14 cellular contexts compared by ENCODE assay signal in the genomic region with DNA sequence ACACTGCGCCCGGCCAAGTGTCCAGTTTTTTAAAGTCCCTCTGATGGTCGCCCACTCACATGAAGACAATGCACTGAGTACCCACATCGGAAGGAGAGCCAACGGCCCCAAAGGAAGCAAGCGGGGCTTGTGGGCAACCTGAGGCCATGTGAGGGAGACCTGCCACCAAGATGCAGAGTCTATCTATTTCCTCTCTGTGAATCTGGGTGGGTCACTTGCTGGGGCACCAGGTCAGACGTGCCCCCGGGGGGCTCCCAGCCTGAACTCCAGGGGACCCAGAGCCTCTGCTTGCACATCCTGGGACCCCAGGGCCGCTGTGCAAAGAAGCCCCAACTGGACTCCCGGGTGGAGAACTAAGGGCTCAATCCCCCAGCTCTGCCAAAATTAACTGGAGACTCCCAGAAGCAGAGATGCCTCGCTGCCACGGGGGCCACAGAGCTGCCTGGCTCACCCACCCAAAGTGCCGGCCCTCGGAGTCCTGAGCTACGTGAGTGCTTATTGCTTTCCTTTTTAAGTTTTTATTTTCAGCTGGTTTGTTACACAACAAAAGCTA.
DNase-seq lines count a peak whose midpoint lies in the region; ATAC-seq and TF ChIP-seq lines count a peak whose summit lies in the region.
"Had no signal": no experiment of that assay in that cellular context is flagged by ENCODE, and none has a peak within 500 bp of the region (broad histone marks: within the 10 kb centered on the region; RNA-seq: fewer than 3 reads in every experiment).

No MANE protein-coding gene starts in this region.

- peaks cover 8% of the 10 kb centered on the region for H3K36me3 Mint-ChIP-seq in central memory CD8-positive, alpha-beta T cell (ENCODE audit: insufficient read depth)
- H3K36me3 Mint-ChIP-seq in osteocyte (ENCODE audit: unreplicated experiment): no peaks in the 10 kb centered on the region

- no peak for ATAC-seq in central memory CD8-positive, alpha-beta T cell (replicated peaks; ENCODE audit: extremely low read depth, poor library complexity, severe bottlenecking)
- no peak for ATAC-seq in HG03460 (IDR thresholded peaks at IDR 0.05; ENCODE audit: unreplicated experiment)

- no peaks in the 10 kb centered on the region for H3K9me3 Mint-ChIP-seq in central memory CD8-positive, alpha-beta T cell
- H3K9me3 Mint-ChIP-seq in osteocyte (ENCODE audit: unreplicated experiment): no peaks in the 10 kb centered on the region
- H3K9me3 Mint-ChIP-seq: CD4-positive, alpha-beta T cell had no signal

- H3K4me3 ChIP-seq in H7 (ENCODE audit: insufficient read depth, low read depth, low read length) (no peak overlapping the region), vagina (no peak overlapping the region)

- H3K4me1 Mint-ChIP-seq in central memory CD8-positive, alpha-beta T cell: peaks cover 10% of the 10 kb centered on the region
- peaks cover 3% of the 10 kb centered on the region for H3K4me1 Mint-ChIP-seq in osteocyte (ENCODE audit: unreplicated experiment)

- no peak overlapping the region for H3K27ac ChIP-seq in vagina
- H3K27ac ChIP-seq: C4-2B, HL-60 had no signal

- DNase-seq in H7: peak; percentile 35
- no peak for DNase-seq in central memory CD8-positive, alpha-beta T cell (ENCODE audit: low spot score in 2 of 2)
- peak; percentile 82 for DNase-seq in osteocyte (ENCODE audit: extremely low spot score, unreplicated experiment)
- DNase-seq in vagina (ENCODE audit: extremely low spot score in 2 of 2): peak; percentile 62 to 88
- no peak for DNase-seq in NCI-H2107 treated with DMSO at 0.1 percent for 48 hours (lab: John Stamatoyannopoulos, UW; ENCODE audit: unreplicated experiment)
- DNase-seq: ACHN; BE2C; Caco-2; CD4-positive, alpha-beta T cell; HCEC 1CT; IMR-90 had no signal

- H3K36me3 ChIP-seq in H7 (replicated peaks; ENCODE audit: control insufficient read depth, insufficient read depth, low read length) (no peaks in the 10 kb centered on the region), vagina (no peaks in the 10 kb centered on the region)
- H3K36me3 ChIP-seq: BE2C had no signal

- no peak overlapping the region for H3K4me3 Mint-ChIP-seq in central memory CD8-positive, alpha-beta T cell
- no peak overlapping the region for H3K4me3 Mint-ChIP-seq in osteocyte (ENCODE audit: unreplicated experiment)
- H3K4me3 Mint-ChIP-seq: CD4-positive, alpha-beta T cell had no signal

- no peak for TF ChIP-seq CTCF in osteocyte (IDR thresholded peaks at IDR 0.05)
- no peak for TF ChIP-seq CTCF in vagina (IDR thresholded peaks at IDR 0.05)

- no peaks in the 10 kb centered on the region for H3K9me3 ChIP-seq in vagina
- H3K9me3 ChIP-seq: BE2C, Caco-2 had no signal

- peak overlapping the region; percentile 3 for H3K27ac Mint-ChIP-seq in central memory CD8-positive, alpha-beta T cell (ENCODE audit: low read depth)
- no peak overlapping the region for H3K27ac Mint-ChIP-seq in osteocyte (ENCODE audit: unreplicated experiment)
- H3K27ac Mint-ChIP-seq: CD4-positive, alpha-beta T cell had no signal

- H3K27me3 ChIP-seq in H7 (ENCODE audit: control insufficient read depth, insufficient read depth, low read length) (peaks cover 8% of the 10 kb centered on the region), vagina (no peaks in the 10 kb centered on the region)

- H3K27me3 Mint-ChIP-seq in central memory CD8-positive, alpha-beta T cell: peaks cover 4% of the 10 kb centered on the region
- H3K27me3 Mint-ChIP-seq in osteocyte (ENCODE audit: unreplicated experiment): peaks cover 12% of the 10 kb centered on the region

- H3K4me1 ChIP-seq in vagina: peaks cover 4% of the 10 kb centered on the region
- H3K4me1 ChIP-seq: BE2C, Caco-2 had no signal

- TF ChIP-seq POLR2A in vagina (IDR thresholded peaks at IDR 0.05): no peak

- intact Hi-C loops in vagina (cut with DNase I): no loop called here

Comparison
In these comparisons a context has a peak if more than half of its experiments do, and no peak if none do; other contexts are left out.
1. DNase-seq: peak in H7 (single experiment), osteocyte (single experiment) and vagina (2 of 2); none in central memory CD8-positive, alpha-beta T cell (0 of 2) and NCI-H2107 treated with DMSO at 0.1 percent for 48 hours (single experiment).